Comparison of ENCODE assay signal across 13 cellular contexts in the genomic region with DNA sequence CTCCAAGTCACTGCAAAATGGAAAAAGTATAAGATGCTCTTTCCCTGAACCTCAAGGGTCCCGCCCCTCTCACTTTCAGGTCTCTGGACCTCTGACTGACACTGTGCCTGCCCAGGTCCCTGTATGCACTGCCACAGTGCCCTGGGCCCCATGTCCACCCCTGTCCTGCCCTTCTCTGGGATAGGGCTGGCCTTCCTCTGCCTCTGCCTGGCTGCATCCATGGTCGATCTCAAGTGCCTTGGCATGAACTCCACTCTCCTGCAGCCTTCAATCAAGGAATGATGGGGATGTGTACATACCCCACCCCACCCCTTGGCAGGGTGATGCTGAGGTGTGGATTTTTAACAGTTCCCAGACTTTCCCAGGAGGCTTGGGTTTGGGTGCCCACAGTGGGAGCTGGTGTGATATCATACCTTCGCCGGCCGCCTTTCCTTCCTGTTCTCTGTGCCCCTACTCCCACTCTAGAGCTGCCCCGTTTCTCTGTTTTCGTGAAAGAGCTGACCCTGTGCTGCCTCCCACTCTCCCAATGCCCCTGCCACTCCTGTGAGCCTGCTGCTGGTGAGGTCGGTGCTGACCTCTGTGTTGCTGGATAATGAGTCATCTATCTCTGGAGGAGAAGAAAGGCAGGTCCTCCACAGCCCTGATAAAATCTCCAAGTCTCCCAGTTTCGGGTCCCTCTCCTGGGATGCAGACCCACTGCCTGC. TPM values are rescaled to one million over a fixed set of nuclear protein-coding genes. Genes with fewer than 3 reads are reported as not detected.
A peak's percentile ranks its signal among the peaks of the same experiment; 100 is the strongest.
DNase-seq lines count a peak whose midpoint lies in the region; ATAC-seq, FAIRE-seq and TF ChIP-seq lines count a peak whose summit lies in the region.
"Had no signal": no experiment of that assay in that cellular context is flagged by ENCODE, and none has a peak within 500 bp of the region (broad histone marks: within the 10 kb centered on the region; RNA-seq: fewer than 3 reads in every experiment).

No MANE protein-coding gene starts in this region.

- ATAC-seq in activated CD4-positive, alpha-beta T cell treated with anti-CD3 and anti-CD28 coated beads for 36 hours = no peak
- no peak for ATAC-seq in GM21447 (IDR thresholded peaks at IDR 0.05; ENCODE audit: unreplicated experiment)
- ATAC-seq in HG02970 (IDR thresholded peaks at IDR 0.05; ENCODE audit: low FRiP score, unreplicated experiment) = no peak
- ATAC-seq: upper lobe of right lung had no signal

- H3K4me1 ChIP-seq in fibroblast of lung (ENCODE audit: control insufficient read depth, extremely low read depth, insufficient read depth, low read length) = peaks cover 15% of the 10 kb centered on the region
- peaks cover 23% of the 10 kb centered on the region for H3K4me1 ChIP-seq in osteoblast (ENCODE audit: insufficient read depth, low read length)

- CTCF ChIA-PET in activated CD4-positive, alpha-beta T cell treated with anti-CD3 and anti-CD28 coated beads for 36 hours (lab: Charles Lee) = no interaction called here
- CTCF ChIA-PET in GM10248 (lab: Yijun Ruan, JAX) = interaction anchor here (1.4 to 7.1 kb wide), 6 partner anchors 9 to 319 kb away, joined by 4 to 51 read pairs (median 22); a partner anchor contains a TSS

- peak overlapping the region; percentile 63 for H3K27ac Mint-ChIP-seq in activated CD4-positive, alpha-beta T cell treated with anti-CD3 and anti-CD28 coated beads for 36 hours

- H3K27ac ChIP-seq in fibroblast of lung (ENCODE audit: insufficient read depth, low read length) = no peak overlapping the region
- H3K27ac ChIP-seq in osteoblast (ENCODE audit: low read depth, low read length) = peak overlapping the region; percentile 55
- H3K27ac ChIP-seq: upper lobe of right lung had no signal

- H3K79me2 ChIP-seq in fibroblast of lung (ENCODE audit: control insufficient read depth, insufficient read depth, low read length) (peaks cover 29% of the 10 kb centered on the region), osteoblast (ENCODE audit: insufficient read depth, low read length) (peaks cover 71% of the 10 kb centered on the region)

- DNase-seq in activated CD4-positive, alpha-beta T cell treated with anti-CD3 and anti-CD28 coated beads for 36 hours = no peak
- DNase-seq in activated CD4-positive, alpha-beta T cell treated with anti-CD3 and anti-CD28 coated beads, Interleukin-2, amount 50 U/mL, for 1 hour = no peak
- peak; percentile 16 for DNase-seq in RCC 7860 (ENCODE audit: low spot score)
- DNase-seq in fibroblast of lung (ENCODE audit: low read depth in 2 of 2) = peak in 1 of 2 donors; percentile 52
- peak; percentile 87 for DNase-seq in osteoblast (ENCODE audit: insufficient read length, low spot score, missing footprints)
- DNase-seq in GM10248 (ENCODE audit: extremely low spot score) = no peak
- DNase-seq: ACHN; activated CD8-positive, alpha-beta memory T cell treated with anti-CD3 and anti-CD28 coated beads, Interleukin-2, amount 50 U/mL, for 4 hours; hypothalamus; NCI-H345; upper lobe of right lung had no signal

- H3K9ac ChIP-seq in fibroblast of lung (ENCODE audit: insufficient read depth, low read length) = no peak overlapping the region

- no peaks in the 10 kb centered on the region for H3K27me3 ChIP-seq in fibroblast of lung (ENCODE audit: control insufficient read depth, insufficient read depth, low read length)
- H3K27me3 ChIP-seq in osteoblast (ENCODE audit: insufficient read depth, low read length) = no peaks in the 10 kb centered on the region
- H3K27me3 ChIP-seq: upper lobe of right lung had no signal

- H3K36me3 ChIP-seq in fibroblast of lung (ENCODE audit: control insufficient read depth, insufficient read depth, low read length) (peaks cover 8% of the 10 kb centered on the region), osteoblast (ENCODE audit: insufficient read depth, low read length) (peaks cover 17% of the 10 kb centered on the region)

- H4K20me1 ChIP-seq in fibroblast of lung (ENCODE audit: control insufficient read depth, extremely low read depth, insufficient read depth, low read length) = no peaks in the 10 kb centered on the region
- peaks cover 27% of the 10 kb centered on the region for H4K20me1 ChIP-seq in osteoblast (ENCODE audit: insufficient read depth, low read length)

- H3K9me3 Mint-ChIP-seq in activated CD4-positive, alpha-beta T cell treated with anti-CD3 and anti-CD28 coated beads for 36 hours (ENCODE audit: low read depth) = no peaks in the 10 kb centered on the region

- H3K4me2 ChIP-seq in fibroblast of lung (ENCODE audit: extremely low read depth, insufficient read depth, low read length) = peak overlapping the region; percentile 40
- peak overlapping the region; percentile 54 for H3K4me2 ChIP-seq in osteoblast (ENCODE audit: insufficient read depth, low read length)

- H3K4me3 ChIP-seq in fibroblast of lung (replicated peaks in 1 of 4; ENCODE audit: control extremely low read depth in 1 of 4, insufficient read depth in 1 of 4, low read depth in 3 of 4, low read length in 4 of 4) (peak overlapping the region in 1 of 4 experiments; percentile 11), osteoblast (ENCODE audit: insufficient read depth, low read length) (peak overlapping the region; percentile 21)

- no peak for TF ChIP-seq CTCF in fibroblast of lung (conservative IDR thresholded peaks at IDR 0.05 in 1 of 2, IDR thresholded peaks at IDR 0.05 in 1 of 2; ENCODE audit: low read depth in 1 of 2, low read length in 2 of 2)
- no peak for TF ChIP-seq CTCF in osteoblast (IDR thresholded peaks at IDR 0.05; ENCODE audit: extremely low read depth, low read depth, low read length)
- no peak for TF ChIP-seq CTCF in GM10248 (IDR thresholded peaks at IDR 0.05; ENCODE audit: control extremely low read depth, extremely low read depth, low read depth, missing control alignments)

- peaks cover 49% of the 10 kb centered on the region for H3K36me3 Mint-ChIP-seq in activated CD4-positive, alpha-beta T cell treated with anti-CD3 and anti-CD28 coated beads for 36 hours (ENCODE audit: low read depth)

- no peak overlapping the region for H2AFZ ChIP-seq in fibroblast of lung (ENCODE audit: low read length)
- H2AFZ ChIP-seq in osteoblast (ENCODE audit: low read length) = no peak overlapping the region

- H3K4me3 Mint-ChIP-seq in activated CD4-positive, alpha-beta T cell treated with anti-CD3 and anti-CD28 coated beads for 36 hours = peak overlapping the region; percentile 84

- intact Hi-C loops in activated CD4-positive, alpha-beta T cell treated with anti-CD3 and anti-CD28 coated beads for 36 hours (cut with DNase I, micrococcal nuclease) = loop anchor here in 1 of 2 experiments (10.0 kb wide), 2 partner anchors 720 to 1120 kb away; a partner anchor contains a TSS

- POLR2A ChIA-PET in activated CD4-positive, alpha-beta T cell treated with anti-CD3 and anti-CD28 coated beads for 36 hours (lab: Charles Lee) = no interaction called here
- POLR2A ChIA-PET in GM10248 (lab: Yijun Ruan, JAX) = no interaction called here

- H3K9me3 ChIP-seq in fibroblast of lung (ENCODE audit: control insufficient read depth, insufficient read depth, low read depth, low read length) = no peaks in the 10 kb centered on the region
- no peaks in the 10 kb centered on the region for H3K9me3 ChIP-seq in osteoblast (ENCODE audit: low read depth, low read length)
- H3K9me3 ChIP-seq: upper lobe of right lung had no signal

- no peak for FAIRE-seq in RCC 7860 (lab: Jason Lieb, UNC)

- peaks cover 75% of the 10 kb centered on the region for H3K4me1 Mint-ChIP-seq in activated CD4-positive, alpha-beta T cell treated with anti-CD3 and anti-CD28 coated beads for 36 hours

- no peaks in the 10 kb centered on the region for H3K27me3 Mint-ChIP-seq in activated CD4-positive, alpha-beta T cell treated with anti-CD3 and anti-CD28 coated beads for 36 hours

RNA-seq across cellular contexts. Expression of a gene that starts 18.9 kb away (rescaled TPM):
- total RNA-seq in activated CD4-positive, alpha-beta T cell treated with anti-CD3 and anti-CD28 coated beads for 36 hours = 10 to 100 TPM; 41.6 to 49.3 TPM
- 8.0 and 9.6 TPM in 2 replicates for total RNA-seq in fibroblast of lung
- polyA plus RNA-seq in fibroblast of lung = 18.1 and 23.0 TPM in 2 replicates
- 15.2 and 16.0 TPM in 2 replicates for polyA plus RNA-seq in fibroblast of lung (2012)
- polyA minus RNA-seq in fibroblast of lung (ENCODE audit: low replicate concordance) = 9.4 and 65.4 TPM in 2 replicates
- 28.6 and 29.0 TPM in 2 replicates for total RNA-seq in osteoblast

RNA-seq across cellular contexts. Expression of a gene that starts 32.0 kb away (rescaled TPM):
- total RNA-seq in activated CD4-positive, alpha-beta T cell treated with anti-CD3 and anti-CD28 coated beads for 36 hours = 100 to 1,000 TPM; 148 to 169 TPM
- total RNA-seq in fibroblast of lung (50.1 and 58.0 TPM in 2 replicates), osteoblast (54.8 and 55.7 TPM in 2 replicates)
- 46.3 and 67.6 TPM in 2 replicates for polyA plus RNA-seq in fibroblast of lung
- 68.1 and 109 TPM in 2 replicates for polyA plus RNA-seq in fibroblast of lung (2012)
- 102 and 154 TPM in 2 replicates for polyA minus RNA-seq in fibroblast of lung (ENCODE audit: low replicate concordance)

Comparison
In these comparisons a context has a peak if more than half of its experiments do, and no peak if none do; other contexts are left out.
1. DNase-seq: peak in RCC 7860 (single experiment) and osteoblast (single experiment); none in activated CD4-positive, alpha-beta T cell treated with anti-CD3 and anti-CD28 coated beads for 36 hours (single experiment), activated CD4-positive, alpha-beta T cell treated with anti-CD3 and anti-CD28 coated beads, Interleukin-2, amount 50 U/mL, for 1 hour (single experiment) and GM10248 (single experiment).